Comparison of ENCODE assay signal across 1 cellular context in genomic region chr6:74534485-74535211, GRCh38.
TF ChIP-seq lines count a peak whose summit lies in the region.

No MANE protein-coding gene starts in this region.

TF ChIP-seq in HepG2, 621 proteins besides CTCF, POLR2A, EP300 and RAD21 (continued from another document and continues in another):
- TF ChIP-seq CEBPG (CRISPR knock-in tag; IDR thresholded peaks at IDR 0.05) (peak; percentile 81), ZNF207 (IDR thresholded peaks at IDR 0.05; ENCODE audit: borderline replicate concordance) (no peak), DPF2 (CRISPR knock-in tag; IDR thresholded peaks at IDR 0.05; ENCODE audit: borderline replicate concordance, low read depth) (peak; percentile 96), IRF9 (CRISPR knock-in tag; IDR thresholded peaks at IDR 0.05; ENCODE audit: borderline replicate concordance) (no peak), ZNF597 (CRISPR knock-in tag; IDR thresholded peaks at IDR 0.05) (no peak), ZNF614 (CRISPR knock-in tag; IDR thresholded peaks at IDR 0.05; ENCODE audit: borderline replicate concordance) (peak; percentile 79; the same call in 1 of the 2 replicates), AKAP8 (CRISPR knock-in tag; IDR thresholded peaks at IDR 0.05) (no peak), ZNF17 (CRISPR knock-in tag; IDR thresholded peaks at IDR 0.05) (no peak), ZNF333 (CRISPR knock-in tag; IDR thresholded peaks at IDR 0.05; ENCODE audit: borderline replicate concordance) (no peak), JUND (CRISPR knock-in tag; IDR thresholded peaks at IDR 0.05) (0 out of 2 replicates have a peak, but pooled peaks have one; percentile 30), ZFP37 (CRISPR knock-in tag; IDR thresholded peaks at IDR 0.05; ENCODE audit: borderline replicate concordance) (no peak), HNRNPH1 (optimal IDR thresholded peaks at IDR 0.05; ENCODE audit: low read depth, low read length) (no peak), ZNF703 (CRISPR knock-in tag; IDR thresholded peaks at IDR 0.05; ENCODE audit: borderline replicate concordance) (no peak), ZNF879 (CRISPR knock-in tag; IDR thresholded peaks at IDR 0.05) (no peak), ZNF543 (CRISPR knock-in tag; IDR thresholded peaks at IDR 0.05) (no peak), ZNF780A (CRISPR knock-in tag; IDR thresholded peaks at IDR 0.05) (no peak), ZNF503 (CRISPR knock-in tag; IDR thresholded peaks at IDR 0.05) (0 out of 2 replicates have a peak, but pooled peaks have one; percentile 35), KMT2B (CRISPR knock-in tag; IDR thresholded peaks at IDR 0.05) (no peak), PPARG (CRISPR knock-in tag; conservative IDR thresholded peaks at IDR 0.05) (peak; percentile 73; the same call in 1 of the 2 replicates), ZFY (CRISPR knock-in tag; IDR thresholded peaks at IDR 0.05) (no peak), HOXA5 (CRISPR knock-in tag; IDR thresholded peaks at IDR 0.05) (peak; percentile 64; the same call in 1 of the 2 replicates), ZNF326 (CRISPR knock-in tag; IDR thresholded peaks at IDR 0.05; ENCODE audit: borderline replicate concordance) (no peak), GABPB1 (CRISPR knock-in tag; IDR thresholded peaks at IDR 0.05) (peak; percentile 35; the same call in 1 of the 2 replicates), ZNF616 (CRISPR knock-in tag; IDR thresholded peaks at IDR 0.05; ENCODE audit: low read depth) (no peak), PBX2 (CRISPR knock-in tag; IDR thresholded peaks at IDR 0.05) (no peak), ZNF18 (CRISPR knock-in tag; IDR thresholded peaks at IDR 0.05; ENCODE audit: insufficient replicate concordance) (no peak), BCL6 (CRISPR knock-in tag; IDR thresholded peaks at IDR 0.05) (peak; percentile 95), MATR3 (CRISPR knock-in tag; IDR thresholded peaks at IDR 0.05) (no peak), ZNF558 (CRISPR knock-in tag; IDR thresholded peaks at IDR 0.05; ENCODE audit: borderline replicate concordance) (peak; percentile 45; the same call in 1 of the 2 replicates), ZNF468 (CRISPR knock-in tag; IDR thresholded peaks at IDR 0.05) (no peak), FIP1L1 (IDR thresholded peaks at IDR 0.05; ENCODE audit: borderline replicate concordance, insufficient read depth, low read depth, low read length) (no peak), ZNF224 (CRISPR knock-in tag; IDR thresholded peaks at IDR 0.05) (no peak), FOXO4 (CRISPR knock-in tag; conservative IDR thresholded peaks at IDR 0.05) (no peak), ZSCAN29 (CRISPR knock-in tag; conservative IDR thresholded peaks at IDR 0.05) (no peak), KDM5A (IDR thresholded peaks at IDR 0.05; ENCODE audit: borderline replicate concordance, low read length) (no peak), HMG20B (CRISPR knock-in tag; conservative IDR thresholded peaks at IDR 0.05) (peak; percentile 80; the same call in 1 of the 2 replicates), ZNF670 (CRISPR knock-in tag; IDR thresholded peaks at IDR 0.05; ENCODE audit: borderline replicate concordance) (0 out of 2 replicates have a peak, but pooled peaks have one; percentile 62), NAIF1 (CRISPR knock-in tag; IDR thresholded peaks at IDR 0.05; ENCODE audit: borderline replicate concordance) (no peak), DR1 (CRISPR knock-in tag; IDR thresholded peaks at IDR 0.05) (no peak), ZNF136 (CRISPR knock-in tag; IDR thresholded peaks at IDR 0.05; ENCODE audit: low read depth) (no peak), ZSCAN21 (CRISPR knock-in tag; IDR thresholded peaks at IDR 0.05; ENCODE audit: borderline replicate concordance) (no peak), ZBTB7B (CRISPR knock-in tag; IDR thresholded peaks at IDR 0.05) (peak; percentile 83; the same call in 1 of the 2 replicates), NFKBIZ (CRISPR knock-in tag; IDR thresholded peaks at IDR 0.05) (peak; percentile 79), ZBTB10 (CRISPR knock-in tag; IDR thresholded peaks at IDR 0.05; ENCODE audit: borderline replicate concordance) (no peak), CEBPZ (IDR thresholded peaks at IDR 0.05; ENCODE audit: low read length) (no peak), ARID2 (CRISPR knock-in tag; IDR thresholded peaks at IDR 0.05; ENCODE audit: borderline replicate concordance) (no peak), MTF1 (CRISPR knock-in tag; IDR thresholded peaks at IDR 0.05) (no peak), MZF1 (CRISPR knock-in tag; IDR thresholded peaks at IDR 0.05; ENCODE audit: borderline replicate concordance) (no peak), PAWR (CRISPR knock-in tag; IDR thresholded peaks at IDR 0.05; ENCODE audit: borderline replicate concordance) (no peak), ZNF7 (CRISPR knock-in tag; IDR thresholded peaks at IDR 0.05) (no peak), NR0B2 (CRISPR knock-in tag; IDR thresholded peaks at IDR 0.05) (no peak), ZNF501 (CRISPR knock-in tag; IDR thresholded peaks at IDR 0.05) (no peak), ZNF282 (IDR thresholded peaks at IDR 0.05; ENCODE audit: partially characterized antibody) (no peak), ZNF549 (CRISPR knock-in tag; IDR thresholded peaks at IDR 0.05) (no peak), ZMYM2 (CRISPR knock-in tag; IDR thresholded peaks at IDR 0.05) (no peak), ZGPAT (CRISPR knock-in tag; IDR thresholded peaks at IDR 0.05) (peak; percentile 93), RELA (CRISPR knock-in tag; IDR thresholded peaks at IDR 0.05) (no peak)
